In the genomic region with DNA sequence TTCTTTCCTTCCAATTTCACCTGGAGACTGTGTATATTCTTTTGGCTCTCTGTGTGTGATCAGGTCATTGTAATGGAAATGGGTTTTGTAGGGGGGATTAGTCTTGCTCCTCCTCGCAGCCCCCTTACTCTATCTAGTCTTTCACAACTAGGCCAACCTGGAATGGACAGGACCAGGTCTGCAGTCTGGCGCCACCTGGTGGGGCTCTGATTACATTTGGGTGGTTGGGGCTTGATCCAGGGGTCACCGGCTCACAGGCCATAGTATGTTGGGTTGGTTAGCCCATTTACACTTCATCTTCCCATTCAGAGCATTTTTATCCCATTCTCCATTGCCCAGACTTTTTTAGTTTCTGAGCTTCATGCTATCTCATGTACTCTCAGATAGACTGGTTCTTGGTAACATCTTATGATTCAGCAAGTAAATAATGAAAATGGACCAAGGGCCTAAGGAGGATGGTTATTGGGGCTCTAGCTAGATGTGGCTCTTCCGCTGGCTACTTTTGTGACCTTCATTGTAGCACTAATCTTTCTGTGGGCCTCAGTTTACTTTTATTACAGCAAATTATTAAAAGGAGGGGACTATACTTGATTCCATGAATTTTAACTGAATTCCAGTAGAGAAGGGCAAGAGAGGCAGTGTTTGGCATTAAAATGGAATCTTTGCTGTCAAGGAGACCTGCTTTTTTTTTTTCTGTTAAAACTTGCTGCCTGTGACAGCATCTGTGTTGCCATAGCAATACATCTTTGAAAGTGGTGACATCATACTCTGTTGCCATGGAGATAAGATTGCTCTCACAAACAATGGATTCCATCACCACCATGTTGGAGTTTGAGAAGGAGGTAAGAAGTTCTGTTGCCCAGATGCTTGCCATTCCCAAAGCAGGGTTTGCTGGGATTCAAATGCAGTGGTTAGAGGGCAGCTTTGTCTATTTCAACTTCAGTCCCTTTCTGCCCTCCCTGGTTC, we compare ENCODE assay signal across 8 cellular contexts.
DNase-seq lines count a peak whose midpoint lies in the region; ATAC-seq and TF ChIP-seq lines count a peak whose summit lies in the region.

No MANE protein-coding gene starts in this region.

- H3K9me3 ChIP-seq in ascending aorta = no peaks in the 10 kb centered on the region

- DNase-seq in NCI-H748 (lab: John Stamatoyannopoulos, UW; ENCODE audit: unreplicated experiment) = peak; percentile 35
- DNase-seq in NCI-H748 treated with DMSO at 0.1 percent for 48 hours (lab: John Stamatoyannopoulos, UW) = no peak
- peak; percentile 14 for DNase-seq in HS-27A (ENCODE audit: low read depth)
- peak; percentile 61 for DNase-seq in SKM-1 (lab: John Stamatoyannopoulos, UW; ENCODE audit: unreplicated experiment)
- peak in 1 of 2 donors; percentile 79 for DNase-seq in ascending aorta (ENCODE audit: low spot score in 2 of 2)
- DNase-seq in iPS DF 4.7 (ENCODE audit: extremely low read depth, low spot score) = peak; percentile 46
- peak; percentile 28 to 56 for DNase-seq in stimulated activated CD4-positive, alpha-beta T cell treated with anti-CD3 and anti-CD28 coated beads, Interleukin-1b, Interleukin-23, amount 100 ng/mL, for 4 hours (ENCODE audit: low read depth in 2 of 2)

- H3K4me1 ChIP-seq in ascending aorta = peaks cover 0 to 12% of the 10 kb centered on the region in 2 donors

- intact Hi-C loops in ascending aorta (cut with DNase I) = loop anchor here (2.0 to 5.0 kb wide), 2 partner anchors 73 to 148 kb away; a partner anchor contains a TSS

- peak overlapping the region in 1 of 2 donors; percentile 44 for H3K27ac ChIP-seq in ascending aorta

- H3K4me3 ChIP-seq in ascending aorta = no peak overlapping the region

- H3K36me3 ChIP-seq in ascending aorta = peaks cover 20 to 68% of the 10 kb centered on the region in 2 donors

- no peaks in the 10 kb centered on the region for H3K27me3 ChIP-seq in ascending aorta

- no peak for ATAC-seq in HG03175 (IDR thresholded peaks at IDR 0.05; ENCODE audit: unreplicated experiment)

- TF ChIP-seq CTCF in ascending aorta (IDR thresholded peaks at IDR 0.05) = peak; percentile 54 to 78 (median 59)
